In genomic region chr2:230447455-230448451, GRCh38 we compare ENCODE assay signal across 8 cellular contexts. TPM values are rescaled to one million over a fixed set of nuclear protein-coding genes. Genes with fewer than 3 reads are reported as not detected.
DNase-seq lines count a peak whose midpoint lies in the region; ATAC-seq and TF ChIP-seq lines count a peak whose summit lies in the region.

No MANE protein-coding gene starts in this region.

- H3K9me3 ChIP-seq in MM.1S (replicated peaks; ENCODE audit: insufficient read depth, low read length): no peaks in the 10 kb centered on the region

- no peak overlapping the region for H2AFZ ChIP-seq in MM.1S (ENCODE audit: low read length)

- H3K4me3 ChIP-seq in MM.1S (ENCODE audit: low read length): peak overlapping the region; percentile 38

- TF ChIP-seq CTCF in MM.1S (IDR thresholded peaks at IDR 0.05; ENCODE audit: low read length) (no peak), foreskin keratinocyte (conservative IDR thresholded peaks at IDR 0.05) (no peak)

- H3K27ac ChIP-seq in MM.1S (ENCODE audit: low read length) (peak overlapping the region; percentile 93), foreskin keratinocyte (no peak overlapping the region)

- ATAC-seq in GM18517 (IDR thresholded peaks at IDR 0.05; ENCODE audit: unreplicated experiment) (peak; percentile 85), GM21737 (IDR thresholded peaks at IDR 0.05; ENCODE audit: unreplicated experiment) (peak; percentile 75), foreskin keratinocyte (no peak)

- H3K79me2 ChIP-seq in MM.1S (ENCODE audit: low read length): 0 out of 2 replicates have a peak, but pooled peaks cover 7% of the 10 kb centered on the region

- H3K36me3 ChIP-seq in MM.1S (replicated peaks; ENCODE audit: insufficient read depth, low read length): no peaks in the 10 kb centered on the region

- DNase-seq in MM.1S (peak; percentile 88), medulla oblongata (ENCODE audit: extremely low spot score) (peak; percentile 53), foreskin keratinocyte (no peak), NCI-H1105 treated with DMSO at 0.1 percent for 48 hours (lab: John Stamatoyannopoulos, UW) (no peak), dedifferentiated amniotic fluid mesenchymal stem cell (ENCODE audit: extremely low spot score) (no peak), mucosa of gallbladder (ENCODE audit: low spot score) (no peak)

- peak overlapping the region; percentile 48; the same call in 1 of the 2 replicates for H3K4me2 ChIP-seq in MM.1S (ENCODE audit: low read depth, low read length)

- peaks cover 34% of the 10 kb centered on the region for H3F3A ChIP-seq in MM.1S (ENCODE audit: insufficient read depth, low read length)

- H3K27me3 ChIP-seq in MM.1S (replicated peaks; ENCODE audit: insufficient read depth, low read length) (no peaks in the 10 kb centered on the region), foreskin keratinocyte (no peaks in the 10 kb centered on the region)

- H3K9ac ChIP-seq in MM.1S (ENCODE audit: low read length): peak overlapping the region; percentile 53

- no peaks in the 10 kb centered on the region for H4K20me1 ChIP-seq in MM.1S (ENCODE audit: insufficient read depth, low read length)

- no peaks in the 10 kb centered on the region for H3K9me2 ChIP-seq in MM.1S (replicated peaks; ENCODE audit: insufficient read depth, low read length)

- H3K4me1 ChIP-seq in MM.1S (ENCODE audit: low read length) (peaks cover 61% of the 10 kb centered on the region), foreskin keratinocyte (no peaks in the 10 kb centered on the region)

RNA-seq across cellular contexts. Expression of gene SP100, which starts 31.8 kb away (rescaled TPM):
- total RNA-seq in foreskin keratinocyte: 146 TPM in 2 replicates
- polyA plus RNA-seq in foreskin keratinocyte: 58.1 and 61.6 TPM in 2 replicates
- 86.6 TPM for total RNA-seq in mucosa of gallbladder

Comparison
In these comparisons a context has a peak if more than half of its experiments do, and no peak if none do; other contexts are left out.
1. DNase-seq: peak in MM.1S (single experiment) and medulla oblongata (single experiment); none in foreskin keratinocyte (0 of 2), NCI-H1105 treated with DMSO at 0.1 percent for 48 hours (single experiment), dedifferentiated amniotic fluid mesenchymal stem cell (single experiment) and mucosa of gallbladder (single experiment).